Comparison of ENCODE assay signal across 20 cellular contexts in genomic region chr11:72951815-72952340, GRCh38.
DNase-seq lines count a peak whose midpoint lies in the region; ATAC-seq and TF ChIP-seq lines count a peak whose summit lies in the region.
"Had no signal": no experiment of that assay in that cellular context is flagged by ENCODE, and none has a peak within 500 bp of the region (broad histone marks: within the 10 kb centered on the region; RNA-seq: fewer than 3 reads in every experiment).

No MANE protein-coding gene starts in this region.

- no peaks in the 10 kb centered on the region for H3K27me3 ChIP-seq in osteoblast (ENCODE audit: insufficient read depth, low read length)
- H3K27me3 ChIP-seq: neural progenitor cell had no signal

- H3K27ac Mint-ChIP-seq in activated B cell treated with CpG ODN at 0.5 μM for 24 hours: peak overlapping the region; percentile 90
- H3K27ac Mint-ChIP-seq: activated naive CD4-positive, alpha-beta T cell treated with anti-CD3 and anti-CD28 coated beads, Interleukin-2, amount 50 U/mL, for 72 hours; neural progenitor cell; type B pancreatic cell had no signal

- H3K4me3 Mint-ChIP-seq in activated B cell treated with CpG ODN at 0.5 μM for 24 hours: peak overlapping the region; percentile 63
- H3K4me3 Mint-ChIP-seq: neural progenitor cell, type B pancreatic cell had no signal

- CTCF ChIA-PET in activated B cell treated with CpG ODN at 0.5 μM for 24 hours (lab: Charles Lee): no interaction called here

- no peak overlapping the region for H3K4me3 ChIP-seq in osteoblast (ENCODE audit: insufficient read depth, low read length)
- H3K4me3 ChIP-seq: neural progenitor cell had no signal

- peaks cover 7% of the 10 kb centered on the region for H3K79me2 ChIP-seq in osteoblast (ENCODE audit: insufficient read depth, low read length)

- peak overlapping the region; percentile 15 for H3K4me2 ChIP-seq in osteoblast (ENCODE audit: insufficient read depth, low read length)

- H4K20me1 ChIP-seq in osteoblast (ENCODE audit: insufficient read depth, low read length): peaks cover 3% of the 10 kb centered on the region

- no peak for TF ChIP-seq CTCF in GM10266 (IDR thresholded peaks at IDR 0.05; ENCODE audit: control insufficient read depth, insufficient read depth, low read depth, missing control alignments)
- TF ChIP-seq CTCF in activated B cell treated with CpG ODN at 0.5 μM for 24 hours (IDR thresholded peaks at IDR 0.05): no peak
- TF ChIP-seq CTCF in osteoblast (IDR thresholded peaks at IDR 0.05; ENCODE audit: extremely low read depth, low read depth, low read length): no peak

- no peak overlapping the region for H2AFZ ChIP-seq in osteoblast (ENCODE audit: low read length)
- H2AFZ ChIP-seq: neural progenitor cell had no signal

- peak; percentile 42 for DNase-seq in GM10266 (ENCODE audit: extremely low spot score)
- no peak for DNase-seq in activated B cell treated with CpG ODN at 0.5 μM for 24 hours
- no peak for DNase-seq in osteoblast (ENCODE audit: insufficient read length, low spot score, missing footprints)
- DNase-seq in retina: no peak
- DNase-seq in sciatic nerve (ENCODE audit: low spot score): no peak
- DNase-seq in NCI-H345 treated with DMSO at 0.1 percent for 48 hours (lab: John Stamatoyannopoulos, UW; ENCODE audit: unreplicated experiment): no peak
- DNase-seq: activated CD4-positive, alpha-beta T cell treated with anti-CD3 and anti-CD28 coated beads for 4 hours; caudate nucleus; DMS53; mesenchymal stem cell; NCI-H1092 treated with DMSO at 0.1 percent for 48 hours; NK-92 treated with Interleukin-12 subunit alpha and Interleukin-12 subunit beta, amount 100 ng/mL, for 24 hours; right cardiac atrium; SHP77 treated with DMSO at 0.1 percent for 48 hours; stimulated activated CD4-positive, alpha-beta T cell treated with anti-CD3 and anti-CD28 coated beads, Interleukin-4, amount 100 ng/mL, for 24 hours had no signal

- H3K4me1 Mint-ChIP-seq in activated B cell treated with CpG ODN at 0.5 μM for 24 hours: peaks cover 74% of the 10 kb centered on the region

- peak overlapping the region; percentile 56 for H3K27ac ChIP-seq in osteoblast (ENCODE audit: low read depth, low read length)
- H3K27ac ChIP-seq: neural progenitor cell had no signal

- no peaks in the 10 kb centered on the region for H3K9me3 Mint-ChIP-seq in activated B cell treated with CpG ODN at 0.5 μM for 24 hours
- H3K9me3 Mint-ChIP-seq: activated naive CD4-positive, alpha-beta T cell treated with anti-CD3 and anti-CD28 coated beads, Interleukin-2, amount 50 U/mL, for 72 hours; neural progenitor cell; type B pancreatic cell had no signal

- POLR2A ChIA-PET in activated B cell treated with CpG ODN at 0.5 μM for 24 hours (lab: Charles Lee): interaction anchor here (0.5 to 1.5 kb wide), 6 partner anchors 38 to 518 kb away, joined by 3 to 10 read pairs (median 4); partner anchors contain the start of genes CLPB and FCHSD2

- intact Hi-C loops in activated B cell treated with CpG ODN at 0.5 μM for 24 hours (cut with micrococcal nuclease): loop anchor here (10.0 kb wide), 1 partner anchor 53 kb away; no protein-coding TSS in a partner anchor
- intact Hi-C loops in sciatic nerve (cut with DNase I): no loop called here

- H3K36me3 ChIP-seq in osteoblast (ENCODE audit: insufficient read depth, low read length): no peaks in the 10 kb centered on the region
- H3K36me3 ChIP-seq: neural progenitor cell had no signal

- H3K9me3 ChIP-seq in osteoblast (ENCODE audit: low read depth, low read length): peaks cover under 1% of the 10 kb centered on the region

- peaks cover 12% of the 10 kb centered on the region for H3K4me1 ChIP-seq in osteoblast (ENCODE audit: insufficient read depth, low read length)

- ATAC-seq in GM21723 (IDR thresholded peaks at IDR 0.05; ENCODE audit: unreplicated experiment) (peak; percentile 73), activated B cell treated with CpG ODN at 0.5 μM for 24 hours (ENCODE audit: low read depth) (peak; percentile 87), sciatic nerve (no peak)
- ATAC-seq in activated CD4-positive, CD25-positive, alpha-beta regulatory T cell treated with anti-CD3 and anti-CD28 coated beads, Interleukin-2, amount 50 U/mL, for 24 hours: no peak
- ATAC-seq: activated naive CD4-positive, alpha-beta T cell treated with anti-CD3 and anti-CD28 coated beads, Interleukin-2, amount 50 U/mL, for 72 hours; right cardiac atrium had no signal

- no peaks in the 10 kb centered on the region for H3K27me3 Mint-ChIP-seq in activated B cell treated with CpG ODN at 0.5 μM for 24 hours
- H3K27me3 Mint-ChIP-seq: type B pancreatic cell had no signal

- H3K36me3 Mint-ChIP-seq in activated B cell treated with CpG ODN at 0.5 μM for 24 hours (ENCODE audit: low read depth): peaks cover 40% of the 10 kb centered on the region
- H3K36me3 Mint-ChIP-seq: activated naive CD4-positive, alpha-beta T cell treated with anti-CD3 and anti-CD28 coated beads, Interleukin-2, amount 50 U/mL, for 72 hours; neural progenitor cell had no signal

Comparison
In these comparisons a context has a peak if more than half of its experiments do, and no peak if none do; other contexts are left out.
1. ATAC-seq: peak in GM21723 (single experiment) and activated B cell treated with CpG ODN at 0.5 μM for 24 hours (single experiment); none in sciatic nerve (single experiment) and activated CD4-positive, CD25-positive, alpha-beta regulatory T cell treated with anti-CD3 and anti-CD28 coated beads, Interleukin-2, amount 50 U/mL, for 24 hours (0 of 2).